ENCODE assay signal across 9 cellular contexts in genomic region chr1:24322636-24323177, GRCh38. TPM values are rescaled to one million over a fixed set of nuclear protein-coding genes. Genes with fewer than 3 reads are reported as not detected.
DNase-seq lines count a peak whose midpoint lies in the region; ATAC-seq and TF ChIP-seq lines count a peak whose summit lies in the region.
"Had no signal": no experiment of that assay in that cellular context is flagged by ENCODE, and none has a peak within 500 bp of the region (broad histone marks: within the 10 kb centered on the region; RNA-seq: fewer than 3 reads in every experiment).

No MANE protein-coding gene starts in this region.

- no peaks in the 10 kb centered on the region for H3K9me3 ChIP-seq in mammary epithelial cell (replicated peaks; ENCODE audit: insufficient read depth, low read length)

- no peaks in the 10 kb centered on the region for H3K27me3 ChIP-seq in mammary epithelial cell (ENCODE audit: insufficient read depth, low read length)

- BruUV-seq in mammary epithelial cell (replicated peaks; lab: Mats Ljungman, UMichigan): TSS peak; percentile 12

- H3K36me3 Mint-ChIP-seq in activated naive CD4-positive, alpha-beta T cell treated with anti-CD3 and anti-CD28 coated beads, Interleukin-2, amount 50 U/mL, for 24 hours: no peaks in the 10 kb centered on the region
- H3K36me3 Mint-ChIP-seq in activated naive CD4-positive, alpha-beta T cell treated with anti-CD3 and anti-CD28 coated beads, Interleukin-2, amount 10 ng/mL, durations not matched to agents 7 days and 5 days: no peaks in the 10 kb centered on the region
- no peaks in the 10 kb centered on the region for H3K36me3 Mint-ChIP-seq in memory B cell
- peaks cover 7% of the 10 kb centered on the region for H3K36me3 Mint-ChIP-seq in type B pancreatic cell

- intact Hi-C loops in mammary epithelial cell (cut with micrococcal nuclease): loop anchor here (1.0 kb wide), 2 partner anchors 8 to 70 kb away; no protein-coding TSS in a partner anchor

- no peaks in the 10 kb centered on the region for H4K20me1 ChIP-seq in mammary epithelial cell (ENCODE audit: insufficient read depth, low read length)

- WGBS in mammary epithelial cell (ENCODE audit: low coverage, missing lambda C conversion rate): 28% methylated on average over 12 of the region's 19 CpGs

- dilution Hi-C loops in mammary epithelial cell (cut with HindIII; ENCODE audit: low sequenced_read_pairs): no loop called here

- no peak for TF ChIP-seq CTCF in mammary epithelial cell (conservative IDR thresholded peaks at IDR 0.05 in 1 of 2, IDR thresholded peaks at IDR 0.05 in 1 of 2; ENCODE audit: extremely low read depth in 1 of 2, insufficient read depth in 1 of 2, low read depth in 1 of 2, low read length in 2 of 2)
- TF ChIP-seq CTCF in type B pancreatic cell (conservative IDR thresholded peaks at IDR 0.05): no peak

- CTCF ChIA-PET in activated naive CD4-positive, alpha-beta T cell treated with anti-CD3 and anti-CD28 coated beads, Interleukin-2, amount 10 ng/mL, durations not matched to agents 7 days and 5 days (lab: Charles Lee): interaction anchor here (2.8 to 3.3 kb wide), 3 partner anchors 62 to 121 kb away, joined by 10 to 16 read pairs (median 11); no protein-coding TSS in a partner anchor
- CTCF ChIA-PET in mammary epithelial cell (lab: Charles Lee; ENCODE audit: low non-redundant PET): interaction anchor here (0.6 kb wide), 1 partner anchor 51 kb away, joined by 3 read pairs; no protein-coding TSS in a partner anchor

- in situ Hi-C loops in mammary epithelial cell (cut with MboI; ENCODE audit: low sequenced_read_pairs in 2 of 2): loop anchor here in 1 of 2 donors (5.0 kb wide), 2 partner anchors 55 to 120 kb away; no protein-coding TSS in a partner anchor

- peaks cover 46% of the 10 kb centered on the region for H3K4me1 Mint-ChIP-seq in activated naive CD4-positive, alpha-beta T cell treated with anti-CD3 and anti-CD28 coated beads, Interleukin-2, amount 50 U/mL, for 24 hours
- H3K4me1 Mint-ChIP-seq in activated naive CD4-positive, alpha-beta T cell treated with anti-CD3 and anti-CD28 coated beads, Interleukin-2, amount 10 ng/mL, durations not matched to agents 7 days and 5 days: peaks cover 48% of the 10 kb centered on the region
- peaks cover 19% of the 10 kb centered on the region for H3K4me1 Mint-ChIP-seq in memory B cell
- H3K4me1 Mint-ChIP-seq in type B pancreatic cell (ENCODE audit: unreplicated experiment): peaks cover 38% of the 10 kb centered on the region

- ATAC-seq in memory B cell (ENCODE audit: low read depth): no peak
- no peak for ATAC-seq in HG03108 (IDR thresholded peaks at IDR 0.05; ENCODE audit: unreplicated experiment)

- peak overlapping the region; percentile 58 for H2AFZ ChIP-seq in mammary epithelial cell (ENCODE audit: low read depth, low read length)

- peak overlapping the region; percentile 87 for H3K4me3 Mint-ChIP-seq in activated naive CD4-positive, alpha-beta T cell treated with anti-CD3 and anti-CD28 coated beads, Interleukin-2, amount 50 U/mL, for 24 hours
- no peak overlapping the region for H3K4me3 Mint-ChIP-seq in activated naive CD4-positive, alpha-beta T cell treated with anti-CD3 and anti-CD28 coated beads, Interleukin-2, amount 10 ng/mL, durations not matched to agents 7 days and 5 days
- H3K4me3 Mint-ChIP-seq in memory B cell (peak overlapping the region; percentile 88), type B pancreatic cell (peak overlapping the region; percentile 90)

- H3K4me3 ChIP-seq in mammary epithelial cell (replicated peaks in 1 of 3; ENCODE audit: insufficient read depth in 1 of 3, low read depth in 2 of 3, low read length in 3 of 3): peak overlapping the region; percentile 9 to 37 (median 30)

- peak overlapping the region; percentile 92 for H3K27ac ChIP-seq in mammary epithelial cell (ENCODE audit: insufficient read depth, low read depth, low read length)

- peaks cover 58% of the 10 kb centered on the region for H3K4me1 ChIP-seq in mammary epithelial cell (ENCODE audit: insufficient read depth, low read length)

- peak overlapping the region; percentile 5 for H3K27ac Mint-ChIP-seq in activated naive CD4-positive, alpha-beta T cell treated with anti-CD3 and anti-CD28 coated beads, Interleukin-2, amount 50 U/mL, for 24 hours
- H3K27ac Mint-ChIP-seq in activated naive CD4-positive, alpha-beta T cell treated with anti-CD3 and anti-CD28 coated beads, Interleukin-2, amount 10 ng/mL, durations not matched to agents 7 days and 5 days: no peak overlapping the region
- H3K27ac Mint-ChIP-seq in memory B cell (no peak overlapping the region), type B pancreatic cell (peak overlapping the region; percentile 83)

- H3K9ac ChIP-seq in mammary epithelial cell (ENCODE audit: insufficient read depth, low read length): peak overlapping the region; percentile 96

- no peak for DNase-seq in activated naive CD4-positive, alpha-beta T cell treated with anti-CD3 and anti-CD28 coated beads, Interleukin-2, amount 10 ng/mL, durations not matched to agents 7 days and 5 days
- DNase-seq in mammary epithelial cell: no peak
- DNase-seq in memory B cell (ENCODE audit: low spot score in 2 of 2): no peak
- DNase-seq in type B pancreatic cell (ENCODE audit: extremely low spot score, unreplicated experiment): no peak
- DNase-seq in cortex of kidney (lab: John Stamatoyannopoulos, UW): no peak
- no peak for DNase-seq in retina

- peaks cover 11% of the 10 kb centered on the region for H3K79me2 ChIP-seq in mammary epithelial cell (ENCODE audit: insufficient read depth, low read length)

- no peaks in the 10 kb centered on the region for H3K9me3 Mint-ChIP-seq in activated naive CD4-positive, alpha-beta T cell treated with anti-CD3 and anti-CD28 coated beads, Interleukin-2, amount 50 U/mL, for 24 hours
- no peaks in the 10 kb centered on the region for H3K9me3 Mint-ChIP-seq in activated naive CD4-positive, alpha-beta T cell treated with anti-CD3 and anti-CD28 coated beads, Interleukin-2, amount 10 ng/mL, durations not matched to agents 7 days and 5 days
- H3K9me3 Mint-ChIP-seq in memory B cell (no peaks in the 10 kb centered on the region), type B pancreatic cell (no peaks in the 10 kb centered on the region)

- H3K27me3 Mint-ChIP-seq in activated naive CD4-positive, alpha-beta T cell treated with anti-CD3 and anti-CD28 coated beads, Interleukin-2, amount 50 U/mL, for 24 hours: peaks cover 38% of the 10 kb centered on the region
- peaks cover 97% of the 10 kb centered on the region for H3K27me3 Mint-ChIP-seq in activated naive CD4-positive, alpha-beta T cell treated with anti-CD3 and anti-CD28 coated beads, Interleukin-2, amount 10 ng/mL, durations not matched to agents 7 days and 5 days
- H3K27me3 Mint-ChIP-seq in memory B cell (peaks cover 15% of the 10 kb centered on the region), type B pancreatic cell (peaks cover 52% of the 10 kb centered on the region)

- peak overlapping the region; percentile 90 for H3K4me2 ChIP-seq in mammary epithelial cell (ENCODE audit: insufficient read depth, low read depth, low read length)

- no peaks in the 10 kb centered on the region for H3K36me3 ChIP-seq in mammary epithelial cell (ENCODE audit: insufficient read depth, low read length)

RNA-seq across cellular contexts. Expression of gene GRHL3, which starts 3.5 kb away (rescaled TPM):
- total RNA-seq in mammary epithelial cell: 10 to 100 TPM in 1 of 2 donors, 1 to 10 TPM in 1; 1.3 to 15.3 TPM
- polyA plus RNA-seq in mammary epithelial cell: 3.5 TPM
- polyA minus RNA-seq in mammary epithelial cell: 1.1 TPM
- total RNA-seq in type B pancreatic cell (ENCODE audit: low replicate concordance): 70.6 and 194 TPM in 2 replicates
- total RNA-seq: dermis microvascular lymphatic vessel endothelial cell had no signal

Comparison
In these comparisons a context has a peak if more than half of its experiments do, and no peak if none do; other contexts are left out.
1. H3K27ac Mint-ChIP-seq: peak in activated naive CD4-positive, alpha-beta T cell treated with anti-CD3 and anti-CD28 coated beads, Interleukin-2, amount 50 U/mL, for 24 hours (single experiment) and type B pancreatic cell (single experiment); none in activated naive CD4-positive, alpha-beta T cell treated with anti-CD3 and anti-CD28 coated beads, Interleukin-2, amount 10 ng/mL, durations not matched to agents 7 days and 5 days (single experiment) and memory B cell (single experiment).